In the genomic region with DNA sequence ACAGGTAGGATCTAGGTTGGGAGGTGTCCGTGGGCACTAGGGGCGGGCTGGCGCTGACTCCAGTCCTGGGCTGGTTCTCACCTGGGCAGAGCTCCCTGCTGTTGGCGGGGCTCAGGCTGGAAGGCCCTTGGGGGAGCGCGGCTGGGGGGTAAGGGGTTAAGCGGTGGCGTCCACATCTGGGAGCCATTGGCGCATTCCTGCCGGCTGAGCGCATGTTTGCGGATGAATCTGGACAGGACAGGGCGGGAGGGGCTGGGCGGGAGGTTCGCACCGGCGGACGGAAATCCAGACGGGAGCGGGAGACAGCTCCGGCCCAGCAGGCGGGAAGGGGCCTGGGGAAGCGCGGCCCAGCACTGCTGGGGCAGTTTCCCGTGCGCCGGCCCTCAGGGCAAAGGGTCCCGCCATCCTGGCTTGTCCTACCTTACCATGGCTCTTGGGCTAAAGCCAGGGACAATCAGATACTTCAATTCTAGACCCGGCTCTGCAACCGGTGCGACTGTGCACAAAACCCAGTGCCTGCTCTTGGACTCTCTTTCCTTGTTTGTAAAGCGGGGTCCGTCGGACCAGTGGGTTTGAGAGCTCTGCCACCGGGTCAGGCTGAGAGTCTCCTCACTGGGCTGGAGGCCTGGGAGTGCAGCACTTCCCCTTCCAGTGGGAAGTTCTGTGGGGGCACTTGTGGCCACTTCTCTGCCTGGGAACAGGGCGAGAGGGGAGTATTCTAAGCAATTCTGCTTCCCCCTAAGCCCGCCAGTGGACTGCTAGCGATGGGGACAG, we compare ENCODE assay signal across 8 cellular contexts. TPM values are rescaled to one million over a fixed set of nuclear protein-coding genes. Genes with fewer than 3 reads are reported as not detected.
DNase-seq lines count a peak whose midpoint lies in the region; ATAC-seq and TF ChIP-seq lines count a peak whose summit lies in the region.

No MANE protein-coding gene starts in this region.

- H3K4me1 Mint-ChIP-seq in activated T-helper 1 cell treated with anti-CD3 and anti-CD28 coated beads, Interleukin-12 subunit alpha, Interleukin-12 subunit beta, Interleukin-2, Interleukin-4 antibody, amounts not matched to agents 30 ng/mL and 10 ng/mL and 1 ng/mL, durations not matched to agents 14 hours and 24 hours and 36 hours (ENCODE audit: low read depth): peaks cover 77% of the 10 kb centered on the region

- peak overlapping the region; percentile 99 for H3K9ac ChIP-seq in HCT116 (ENCODE audit: low read length)
- peak overlapping the region; percentile 24 for H3K9ac ChIP-seq in rectal smooth muscle tissue (ENCODE audit: low read length)

- H3K4me3 Mint-ChIP-seq in activated T-helper 1 cell treated with anti-CD3 and anti-CD28 coated beads, Interleukin-12 subunit alpha, Interleukin-12 subunit beta, Interleukin-2, Interleukin-4 antibody, amounts not matched to agents 30 ng/mL and 10 ng/mL and 1 ng/mL, durations not matched to agents 14 hours and 24 hours and 36 hours: no peak overlapping the region

- H3K27me3 ChIP-seq in HCT116 (ENCODE audit: insufficient read depth, low read length): no peaks in the 10 kb centered on the region
- H3K27me3 ChIP-seq in right atrium auricular region: no peaks in the 10 kb centered on the region
- no peaks in the 10 kb centered on the region for H3K27me3 ChIP-seq in rectal smooth muscle tissue (ENCODE audit: control insufficient read depth, insufficient read depth, low read length)

- H3K9me3 ChIP-seq in HCT116 (ENCODE audit: control insufficient read depth in 1 of 2, insufficient read depth in 1 of 2, low read depth in 1 of 2, low read length in 2 of 2) (no peaks in the 10 kb centered on the region), right atrium auricular region (no peaks in the 10 kb centered on the region)

- H2AFZ ChIP-seq in HCT116 (ENCODE audit: low read depth, low read length, poor library complexity, severe bottlenecking): no peak overlapping the region

- CTCF ChIA-PET in HCT116 (lab: Charles Lee): interaction anchor here (0.7 to 2.5 kb wide), 6 partner anchors 9 to 203 kb away, joined by 3 to 19 read pairs (median 6); a partner anchor contains a TSS

- H3K9me2 ChIP-seq in HCT116 (ENCODE audit: insufficient read depth): no peaks in the 10 kb centered on the region

- H3K9me3 Mint-ChIP-seq in activated T-helper 1 cell treated with anti-CD3 and anti-CD28 coated beads, Interleukin-12 subunit alpha, Interleukin-12 subunit beta, Interleukin-2, Interleukin-4 antibody, amounts not matched to agents 30 ng/mL and 10 ng/mL and 1 ng/mL, durations not matched to agents 14 hours and 24 hours and 36 hours: no peaks in the 10 kb centered on the region

- no peak for TF ChIP-seq RAD21 in HCT116 (IDR thresholded peaks at IDR 0.05; ENCODE audit: low read depth)

- POLR2A ChIA-PET in HCT116 (lab: Charles Lee): interaction anchor here (0.6 to 2.0 kb wide), 6 partner anchors 9 to 1371 kb away, joined by 3 to 8 read pairs (median 4); no protein-coding TSS in a partner anchor

- TF ChIP-seq POLR2A in HCT116 (IDR thresholded peaks at IDR 0.05; ENCODE audit: borderline replicate concordance, extremely low read depth, insufficient read depth, insufficient read length): no peak

- in situ Hi-C loops in ACHN (cut with HindIII; ENCODE audit: low pct_ligation_motif_present, low pct_unique_long_range_greater_than_20kb, low sequenced_read_pairs): loop anchor here (25.0 kb wide), 1 partner anchor 221 kb away; no protein-coding TSS in a partner anchor

- H3K27ac ChIP-seq in HCT116 (ENCODE audit: low read depth, low read length) (peak overlapping the region; percentile 91), right atrium auricular region (peak overlapping the region; percentile 96 to 98), rectal smooth muscle tissue (ENCODE audit: low read depth, low read length) (peak overlapping the region; percentile 80)

- peak overlapping the region; percentile 88 for H3K27ac Mint-ChIP-seq in activated T-helper 1 cell treated with anti-CD3 and anti-CD28 coated beads, Interleukin-12 subunit alpha, Interleukin-12 subunit beta, Interleukin-2, Interleukin-4 antibody, amounts not matched to agents 30 ng/mL and 10 ng/mL and 1 ng/mL, durations not matched to agents 14 hours and 24 hours and 36 hours

- peak overlapping the region; percentile 94 to 95 for H3K4me3 ChIP-seq in HCT116 (replicated peaks in 1 of 2; ENCODE audit: low read depth in 1 of 2, low read length in 2 of 2)
- H3K4me3 ChIP-seq in right atrium auricular region: peak overlapping the region; percentile 92 to 97
- peak overlapping the region; percentile 89 for H3K4me3 ChIP-seq in rectal smooth muscle tissue (ENCODE audit: low read length)

- ATAC-seq in HCT116 (peak; percentile 18), HG02981 (IDR thresholded peaks at IDR 0.05; ENCODE audit: unreplicated experiment) (no peak)

- DNase-seq in ACHN (peak; percentile 79), HCT116 (ENCODE audit: low read depth, low spot score) (peak; percentile 40), right atrium auricular region (ENCODE audit: low spot score) (peak; percentile 79), KG1 (lab: John Stamatoyannopoulos, UW) (no peak), NCI-H1436 treated with DMSO at 0.1 percent for 48 hours (lab: John Stamatoyannopoulos, UW) (no peak)
- no peak for DNase-seq in activated T-helper 1 cell treated with anti-CD3 and anti-CD28 coated beads, Interleukin-12 subunit alpha, Interleukin-12 subunit beta, Interleukin-2, Interleukin-4 antibody, amounts not matched to agents 30 ng/mL and 10 ng/mL and 1 ng/mL, durations not matched to agents 14 hours and 24 hours and 36 hours (ENCODE audit: low spot score)

- no peaks in the 10 kb centered on the region for H3K36me3 Mint-ChIP-seq in activated T-helper 1 cell treated with anti-CD3 and anti-CD28 coated beads, Interleukin-12 subunit alpha, Interleukin-12 subunit beta, Interleukin-2, Interleukin-4 antibody, amounts not matched to agents 30 ng/mL and 10 ng/mL and 1 ng/mL, durations not matched to agents 14 hours and 24 hours and 36 hours (ENCODE audit: low read depth)

- peaks cover 3% of the 10 kb centered on the region for H3K27me3 Mint-ChIP-seq in activated T-helper 1 cell treated with anti-CD3 and anti-CD28 coated beads, Interleukin-12 subunit alpha, Interleukin-12 subunit beta, Interleukin-2, Interleukin-4 antibody, amounts not matched to agents 30 ng/mL and 10 ng/mL and 1 ng/mL, durations not matched to agents 14 hours and 24 hours and 36 hours (ENCODE audit: insufficient read depth)

- H3K36me3 ChIP-seq in HCT116 (ENCODE audit: control insufficient read depth in 1 of 2, insufficient read depth in 2 of 2, low read length in 2 of 2) (no peaks in the 10 kb centered on the region), right atrium auricular region (no peaks in the 10 kb centered on the region), rectal smooth muscle tissue (ENCODE audit: control insufficient read depth, insufficient read depth, low read length) (no peaks in the 10 kb centered on the region)

- intact Hi-C loops in HCT116 (cut with micrococcal nuclease): no loop called here
- intact Hi-C loops in activated T-helper 1 cell treated with anti-CD3 and anti-CD28 coated beads, Interleukin-12 subunit alpha, Interleukin-12 subunit beta, Interleukin-2, Interleukin-4 antibody, amounts not matched to agents 30 ng/mL and 10 ng/mL and 1 ng/mL, durations not matched to agents 14 hours and 24 hours and 36 hours (cut with micrococcal nuclease): loop anchor here (5.0 kb wide), 2 partner anchors 41 to 111 kb away; no protein-coding TSS in a partner anchor

- peaks cover 69 to 90% of the 10 kb centered on the region in 2 experiments for H3K4me1 ChIP-seq in HCT116 (ENCODE audit: control insufficient read depth in 1 of 2, insufficient read depth in 2 of 2, low read length in 2 of 2)
- H3K4me1 ChIP-seq in right atrium auricular region: peaks cover 0 to 94% of the 10 kb centered on the region in 2 donors
- peaks cover 59% of the 10 kb centered on the region for H3K4me1 ChIP-seq in rectal smooth muscle tissue (ENCODE audit: control insufficient read depth, insufficient read depth, low read length)

- H4K20me1 ChIP-seq in HCT116 (ENCODE audit: insufficient read depth): no peaks in the 10 kb centered on the region

- peak overlapping the region; percentile 95 for H3K4me2 ChIP-seq in HCT116 (ENCODE audit: low read length)

- no TSS peak for BruUV-seq in HCT116 (replicated peaks; lab: Mats Ljungman, UMichigan)

- peaks cover 37% of the 10 kb centered on the region for H3K79me2 ChIP-seq in HCT116 (ENCODE audit: insufficient read depth, low read length)

- RAD21 ChIA-PET in HCT116 (lab: Charles Lee; ENCODE audit: low non-redundant PET in 1 of 2, low total read pairs in 2 of 2, uncharacterized antibody in 2 of 2, unreplicated experiment in 2 of 2): interaction anchor here (0.6 to 1.3 kb wide), 3 partner anchors 14 to 364 kb away, joined by 3 read pairs; no protein-coding TSS in a partner anchor

- TF ChIP-seq CTCF in HCT116 (IDR thresholded peaks at IDR 0.05 in 2 of 3, conservative IDR thresholded peaks at IDR 0.05 in 1 of 3; ENCODE audit: borderline replicate concordance in 1 of 3, insufficient read depth in 1 of 3, low read depth in 2 of 3, low read length in 2 of 3) (0 out of 6 replicates have a peak, but pooled peaks of 1 of the 3 experiments have one; percentile 6), right atrium auricular region (IDR thresholded peaks at IDR 0.05) (no peak)

TF ChIP-seq in HCT116, 20 proteins besides CTCF, POLR2A, EP300 and RAD21 (continues in another document):
- peak; percentile 67 for TF ChIP-seq YY1 (IDR thresholded peaks at IDR 0.05; ENCODE audit: extremely low read depth, insufficient replicate concordance, low read depth, low read length)

RNA-seq across cellular contexts. Expression of a gene that starts 7.8 kb away (rescaled TPM):
- total RNA-seq in HCT116 (2021; ENCODE audit: unreplicated experiment): 35.1 TPM
- polyA plus RNA-seq in HCT116 (2012): 38.1 and 46.6 TPM in 2 replicates
- total RNA-seq in activated T-helper 1 cell treated with anti-CD3 and anti-CD28 coated beads, Interleukin-12 subunit alpha, Interleukin-12 subunit beta, Interleukin-2, Interleukin-4 antibody, amounts not matched to agents 30 ng/mL and 10 ng/mL and 1 ng/mL, durations not matched to agents 14 hours and 24 hours and 36 hours: 19.3 and 19.9 TPM in 2 replicates
- 10 to 100 TPM; 28.5 to 51.7 TPM for total RNA-seq in right atrium auricular region

RNA-seq across cellular contexts. Expression of a gene that starts 29.1 kb away (rescaled TPM):
- total RNA-seq in HCT116 (2021; ENCODE audit: unreplicated experiment) (117 TPM), right atrium auricular region (1 to 10 TPM in 1 of 2 donors, under 1 TPM in 1; 0.44 to 1.0 TPM)
- 37.2 and 38.7 TPM in 2 replicates for polyA plus RNA-seq in HCT116 (2012)
- total RNA-seq in activated T-helper 1 cell treated with anti-CD3 and anti-CD28 coated beads, Interleukin-12 subunit alpha, Interleukin-12 subunit beta, Interleukin-2, Interleukin-4 antibody, amounts not matched to agents 30 ng/mL and 10 ng/mL and 1 ng/mL, durations not matched to agents 14 hours and 24 hours and 36 hours: 130 and 135 TPM in 2 replicates

RNA-seq across cellular contexts. Expression of a gene that starts 47.8 kb away (rescaled TPM):
- total RNA-seq in HCT116 (2021; ENCODE audit: unreplicated experiment): not detected
- 0.29 and 1.5 TPM in 2 replicates for polyA plus RNA-seq in HCT116 (2012)
- total RNA-seq in activated T-helper 1 cell treated with anti-CD3 and anti-CD28 coated beads, Interleukin-12 subunit alpha, Interleukin-12 subunit beta, Interleukin-2, Interleukin-4 antibody, amounts not matched to agents 30 ng/mL and 10 ng/mL and 1 ng/mL, durations not matched to agents 14 hours and 24 hours and 36 hours: 0.44 and 0.56 TPM in 2 replicates
- 1 to 10 TPM in 1 of 2 donors, not detected in 1; 1.6 TPM for total RNA-seq in right atrium auricular region

Comparison
In these comparisons a context has a peak if more than half of its experiments do, and no peak if none do; other contexts are left out.
1. DNase-seq: peak in ACHN (single experiment), HCT116 (single experiment) and right atrium auricular region (single experiment); none in activated T-helper 1 cell treated with anti-CD3 and anti-CD28 coated beads, Interleukin-12 subunit alpha, Interleukin-12 subunit beta, Interleukin-2, Interleukin-4 antibody, amounts not matched to agents 30 ng/mL and 10 ng/mL and 1 ng/mL, durations not matched to agents 14 hours and 24 hours and 36 hours (single experiment), KG1 (single experiment) and NCI-H1436 treated with DMSO at 0.1 percent for 48 hours (single experiment).
2. RNA of a gene that starts 29.1 kb away (total RNA-seq): 130 to 135 TPM in activated T-helper 1 cell treated with anti-CD3 and anti-CD28 coated beads, Interleukin-12 subunit alpha, Interleukin-12 subunit beta, Interleukin-2, Interleukin-4 antibody, amounts not matched to agents 30 ng/mL and 10 ng/mL and 1 ng/mL, durations not matched to agents 14 hours and 24 hours and 36 hours and 117 TPM in HCT116 (single experiment); 0.44 to 1.0 TPM in right atrium auricular region; every median in the first group is over 10 times any median in the second.
3. Peak in every context shown above with its lines, with median percentiles within 50 percentile points of each other: H3K27ac ChIP-seq and H3K4me3 ChIP-seq.